In genomic region chr1:72442251-72442650, GRCh38 we compare ENCODE assay signal across 16 cellular contexts.
"Had no signal": no experiment of that assay in that cellular context is flagged by ENCODE, and none has a peak within 500 bp of the region (broad histone marks: within the 10 kb centered on the region; RNA-seq: fewer than 3 reads in every experiment).

No MANE protein-coding gene starts in this region.

- H3K4me1 ChIP-seq: transverse colon, vagina had no signal

- H3K4me3 ChIP-seq: cardiac muscle cell, dorsolateral prefrontal cortex, lung, ovary, transverse colon, vagina had no signal

- ATAC-seq: activated CD4-positive, CD25-positive, alpha-beta regulatory T cell treated with anti-CD3 and anti-CD28 coated beads, Interleukin-2, amount 50 U/mL, for 24 hours had no signal

- H3K9me3 ChIP-seq: ovary, transverse colon, vagina had no signal

- H3K27ac ChIP-seq: cardiac muscle cell, dorsolateral prefrontal cortex, ovary, transverse colon, vagina had no signal

- H3K27me3 ChIP-seq: cardiac muscle cell, dorsolateral prefrontal cortex, ovary, transverse colon, vagina had no signal

- H3K36me3 ChIP-seq: cardiac muscle cell, ovary, transverse colon, vagina had no signal

- DNase-seq: activated naive CD4-positive, alpha-beta T cell; activated naive CD8-positive, alpha-beta T cell treated with anti-CD3 and anti-CD28 coated beads, Interleukin-2, amount 10 ng/mL, durations not matched to agents 7 days and 5 days; aorta; dorsolateral prefrontal cortex; endodermal cell; erythroblast; immature natural killer cell; midbrain; ovary; stimulated activated CD4-positive, alpha-beta T cell treated with anti-CD3 and anti-CD28 coated beads, Interleukin-4, amount 100 ng/mL, for 1 hour; stimulated activated naive CD4-positive, alpha-beta T cell treated with Interleukin-2 at 50 U/mL for 16 hours; transverse colon had no signal
